24 cellular contexts compared by ENCODE assay signal in the genomic region with DNA sequence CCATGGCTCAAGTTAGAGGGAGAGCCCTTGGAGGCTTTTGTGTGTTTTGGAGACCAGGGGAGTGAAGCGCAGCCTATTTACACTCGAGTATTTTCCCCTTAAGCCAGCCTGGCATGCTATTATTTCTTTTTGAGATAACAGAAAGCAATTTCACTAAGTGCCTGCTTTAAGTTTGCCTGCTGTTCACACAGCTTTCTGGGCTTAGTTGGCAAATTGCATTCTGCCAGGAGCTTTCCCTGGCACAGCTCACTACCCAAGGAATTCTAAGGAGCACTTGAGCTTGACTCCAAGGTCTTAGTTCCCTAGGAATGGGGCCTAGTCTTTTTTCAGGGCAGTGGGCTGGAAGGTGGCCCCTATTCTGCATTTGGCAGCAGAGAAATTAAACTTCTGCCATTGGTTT. TPM values are rescaled to one million over a fixed set of nuclear protein-coding genes. Genes with fewer than 3 reads are reported as not detected.
A peak's percentile ranks its signal among the peaks of the same experiment; 100 is the strongest.
DNase-seq lines count a peak whose midpoint lies in the region; ATAC-seq, FAIRE-seq and TF ChIP-seq lines count a peak whose summit lies in the region.
"Had no signal": no experiment of that assay in that cellular context is flagged by ENCODE, and none has a peak within 500 bp of the region (broad histone marks: within the 10 kb centered on the region; RNA-seq: fewer than 3 reads in every experiment).

No MANE protein-coding gene starts in this region.

- no peaks in the 10 kb centered on the region for H4K20me1 ChIP-seq in HepG2 (ENCODE audit: insufficient read depth, low read length)

- TF ChIP-seq EP300 in HepG2 (IDR thresholded peaks at IDR 0.05; ENCODE audit: low read depth in 2 of 2, low read length in 2 of 2) (no peak), HepG2 (CRISPR knock-in tag; IDR thresholded peaks at IDR 0.05; ENCODE audit: borderline replicate concordance) (no peak)

- intact Hi-C loops in HepG2 (cut with micrococcal nuclease; ENCODE audit: unreplicated experiment) = loop anchor here (2.0 kb wide), 1 partner anchor 16 kb away; no protein-coding TSS in a partner anchor
- intact Hi-C loops in right lobe of liver (cut with DNase I) = loop anchor here in 1 of 2 donors (10.0 kb wide), 1 partner anchor 116 kb away; no protein-coding TSS in a partner anchor
- intact Hi-C loops in CD4-positive, alpha-beta memory T cell (cut with micrococcal nuclease) = no loop called here
- intact Hi-C loops in spleen (cut with DNase I; ENCODE audit: low total_unique reads) = no loop called here

- H3K4me1 Mint-ChIP-seq in brain (peaks cover 32% of the 10 kb centered on the region), nephron progenitor cell (peaks cover 19% of the 10 kb centered on the region)
- peaks cover 10 to 14% (median 12%) of the 10 kb centered on the region in 4 donors for H3K4me1 Mint-ChIP-seq in CD4-positive, alpha-beta memory T cell

- DNase-seq in HepG2 (ENCODE audit: low spot score) = no peak
- no peak for DNase-seq in right lobe of liver
- DNase-seq in nephron progenitor cell = no peak
- DNase-seq in CD4-positive, alpha-beta memory T cell = no peak
- DNase-seq in spleen = no peak
- DNase-seq in NCI-H2081 (lab: John Stamatoyannopoulos, UW) = no peak
- DNase-seq in DMS153 (lab: John Stamatoyannopoulos, UW) = no peak
- DNase-seq: activated CD4-positive, alpha-beta T cell treated with anti-CD3 and anti-CD28 coated beads, Interleukin-2, amount 10 ng/mL, durations not matched to agents 24 days and 14 days; activated naive CD4-positive, alpha-beta T cell treated with anti-CD3 and anti-CD28 coated beads, Interleukin-2, amount 50 U/mL, for 16 hours; BE2C; COR-L47; heart left ventricle; naive B cell; NCI-H1048; NCI-H1694 treated with DMSO at 0.1 percent for 48 hours; NCI-H345; NCI-H82; trophoblast cell had no signal

- H3K27me3 Mint-ChIP-seq in brain (no peaks in the 10 kb centered on the region), nephron progenitor cell (ENCODE audit: low read depth, poor library complexity) (peaks cover 4% of the 10 kb centered on the region)
- H3K27me3 Mint-ChIP-seq in CD4-positive, alpha-beta memory T cell = no peaks in the 10 kb centered on the region
- H3K27me3 Mint-ChIP-seq: activated CD4-positive, alpha-beta T cell treated with anti-CD3 and anti-CD28 coated beads, Interleukin-2, amount 10 ng/mL, durations not matched to agents 24 days and 14 days; naive B cell; stimulated activated naive CD8-positive, alpha-beta T cell treated with anti-CD3 and anti-CD28 coated beads, Interleukin-15, Interleukin-2, amounts not matched to agents 100 ng/mL and 50 ng/mL, for 24 hours had no signal

- POLR2A ChIA-PET in HepG2 (lab: Yijun Ruan, JAX) = interaction anchor here (1.3 to 5.0 kb wide), 3 partner anchors 12 to 49 kb away, joined by 4 to 36 read pairs (median 5); a partner anchor contains a TSS
- POLR2A ChIA-PET in CD4-positive, alpha-beta memory T cell (lab: Charles Lee; ENCODE audit: partially characterized antibody) = no interaction called here

- no peak overlapping the region for H3K9ac ChIP-seq in HepG2 (ENCODE audit: insufficient read depth, low read depth, low read length)

- H3K4me3 Mint-ChIP-seq in brain (peak overlapping the region in 2 of 5 experiments; percentile 20 to 41), nephron progenitor cell (no peak overlapping the region)
- no peak overlapping the region for H3K4me3 Mint-ChIP-seq in CD4-positive, alpha-beta memory T cell
- H3K4me3 Mint-ChIP-seq: activated CD4-positive, alpha-beta T cell treated with anti-CD3 and anti-CD28 coated beads, Interleukin-2, amount 10 ng/mL, durations not matched to agents 24 days and 14 days; activated T-helper 1 cell treated with anti-CD3 and anti-CD28 coated beads, Interleukin-12 subunit alpha, Interleukin-12 subunit beta, Interleukin-2, Interleukin-4 antibody, amounts not matched to agents 30 ng/mL and 10 ng/mL and 1 ng/mL, durations not matched to agents 14 hours and 24 hours and 36 hours; naive B cell; stimulated activated naive CD8-positive, alpha-beta T cell treated with anti-CD3 and anti-CD28 coated beads, Interleukin-15, Interleukin-2, amounts not matched to agents 100 ng/mL and 50 ng/mL, for 24 hours had no signal

- FAIRE-seq in HepG2 (lab: Jason Lieb, UNC) = no peak
- FAIRE-seq: A549 had no signal

- H2AFZ ChIP-seq in HepG2 (ENCODE audit: low read length) = no peak overlapping the region

- in situ Hi-C loops in HepG2 (cut with HindIII; ENCODE audit: extremely low pct_ligation_motif_present, low pct_unique_long_range_greater_than_20kb) = no loop called here

- peaks cover 0 to 3% of the 10 kb centered on the region in 2 experiments; a peak in 2 of 5 replicates for H3K36me3 ChIP-seq in HepG2 (replicated peaks in 1 of 2; ENCODE audit: control insufficient read depth in 1 of 2, insufficient read depth in 2 of 2, low read length in 2 of 2)
- H3K36me3 ChIP-seq in right lobe of liver = no peaks in the 10 kb centered on the region
- no peaks in the 10 kb centered on the region for H3K36me3 ChIP-seq in CD4-positive, alpha-beta memory T cell (ENCODE audit: insufficient read depth, low read length)
- H3K36me3 ChIP-seq in spleen = peaks cover 0 to 5% (median 0%) of the 10 kb centered on the region in 6 donors
- H3K36me3 ChIP-seq: BE2C, heart left ventricle had no signal

- BruUV-seq in HepG2 (replicated peaks; lab: Mats Ljungman, UMichigan) = no TSS peak

- H3K27me3 ChIP-seq in HepG2 (ENCODE audit: control insufficient read depth in 1 of 2, insufficient read depth in 2 of 2, low read length in 2 of 2) (no peaks in the 10 kb centered on the region), right lobe of liver (no peaks in the 10 kb centered on the region), spleen (replicated peaks in 1 of 7) (no peaks in the 10 kb centered on the region)
- H3K27me3 ChIP-seq in CD4-positive, alpha-beta memory T cell (ENCODE audit: insufficient read depth, low read length) = no peaks in the 10 kb centered on the region
- H3K27me3 ChIP-seq: BE2C, heart left ventricle had no signal

- H3K4me3 ChIP-seq in HepG2 (replicated peaks in 1 of 3; ENCODE audit: insufficient read depth in 1 of 3, low read depth in 2 of 3, low read length in 3 of 3) = no peak overlapping the region
- no peak overlapping the region for H3K4me3 ChIP-seq in right lobe of liver
- H3K4me3 ChIP-seq in CD4-positive, alpha-beta memory T cell (ENCODE audit: low read length in 2 of 2) = no peak overlapping the region
- H3K4me3 ChIP-seq in spleen = no peak overlapping the region
- H3K4me3 ChIP-seq: A549, heart left ventricle had no signal

- H3K36me3 Mint-ChIP-seq in brain (no peaks in the 10 kb centered on the region), nephron progenitor cell (ENCODE audit: low read depth) (peaks cover 13% of the 10 kb centered on the region)
- H3K36me3 Mint-ChIP-seq in CD4-positive, alpha-beta memory T cell = peaks cover 2 to 5% of the 10 kb centered on the region in 2 donors
- H3K36me3 Mint-ChIP-seq: naive B cell had no signal

- WGBS in HepG2 (ENCODE audit: low lambda C conversion rate) = 66% methylated on average over 2 of the region's 2 CpGs
- 72% methylated on average over 2 of the region's 2 CpGs for WGBS in right lobe of liver (ENCODE audit: insufficient coverage, low coverage, low lambda C conversion rate, missing lambda C conversion rate)
- 77 to 94% (median 89%) methylated on average over 2 of the region's 2 CpGs for WGBS in spleen, 5 donors

- H3K9me3 Mint-ChIP-seq in brain (no peaks in the 10 kb centered on the region), nephron progenitor cell (no peaks in the 10 kb centered on the region)
- H3K9me3 Mint-ChIP-seq in CD4-positive, alpha-beta memory T cell = no peaks in the 10 kb centered on the region
- H3K9me3 Mint-ChIP-seq: activated CD4-positive, alpha-beta T cell treated with anti-CD3 and anti-CD28 coated beads, Interleukin-2, amount 10 ng/mL, durations not matched to agents 24 days and 14 days; activated T-helper 1 cell treated with anti-CD3 and anti-CD28 coated beads, Interleukin-12 subunit alpha, Interleukin-12 subunit beta, Interleukin-2, Interleukin-4 antibody, amounts not matched to agents 30 ng/mL and 10 ng/mL and 1 ng/mL, durations not matched to agents 14 hours and 24 hours and 36 hours; naive B cell; stimulated activated naive CD8-positive, alpha-beta T cell treated with anti-CD3 and anti-CD28 coated beads, Interleukin-15, Interleukin-2, amounts not matched to agents 100 ng/mL and 50 ng/mL, for 24 hours had no signal

- H3K27ac Mint-ChIP-seq in brain = peak overlapping the region; percentile 69 to 94 (median 86)
- H3K27ac Mint-ChIP-seq in nephron progenitor cell = peak overlapping the region; percentile 84
- peak overlapping the region in 1 of 7 donors; percentile 3 for H3K27ac Mint-ChIP-seq in CD4-positive, alpha-beta memory T cell
- H3K27ac Mint-ChIP-seq: activated T-helper 1 cell treated with anti-CD3 and anti-CD28 coated beads, Interleukin-12 subunit alpha, Interleukin-12 subunit beta, Interleukin-2, Interleukin-4 antibody, amounts not matched to agents 30 ng/mL and 10 ng/mL and 1 ng/mL, durations not matched to agents 14 hours and 24 hours and 36 hours had no signal

- H3K27ac ChIP-seq in HepG2 (ENCODE audit: extremely low read length, insufficient read depth, low read length) (no peak overlapping the region), right lobe of liver (no peak overlapping the region), spleen (no peak overlapping the region)
- H3K27ac ChIP-seq in CD4-positive, alpha-beta memory T cell (ENCODE audit: low read depth, low read length) = no peak overlapping the region
- H3K27ac ChIP-seq: A549, epithelial cell of prostate, heart left ventricle, VCaP had no signal

- TF ChIP-seq CTCF in HepG2 (CRISPR knock-in tag; IDR thresholded peaks at IDR 0.05) (no peak), right lobe of liver (IDR thresholded peaks at IDR 0.05) (no peak), brain (conservative IDR thresholded peaks at IDR 0.05) (no peak), nephron progenitor cell (IDR thresholded peaks at IDR 0.05) (no peak), spleen (IDR thresholded peaks at IDR 0.05 in 8 of 11, conservative IDR thresholded peaks at IDR 0.05 in 3 of 11) (no peak)

- no peaks in the 10 kb centered on the region for H3K9me3 ChIP-seq in HepG2 (ENCODE audit: low read length)
- H3K9me3 ChIP-seq in right lobe of liver = no peaks in the 10 kb centered on the region
- no peaks in the 10 kb centered on the region for H3K9me3 ChIP-seq in CD4-positive, alpha-beta memory T cell (ENCODE audit: control insufficient read depth in 1 of 2, low read length in 2 of 2)
- no peaks in the 10 kb centered on the region for H3K9me3 ChIP-seq in spleen
- H3K9me3 ChIP-seq: A549, BE2C, heart left ventricle had no signal

- H3K4me1 ChIP-seq in HepG2 (ENCODE audit: insufficient read depth, low read length) (peaks cover 45% of the 10 kb centered on the region), right lobe of liver (peaks cover 0 to 4% (median 2%) of the 10 kb centered on the region in 4 donors), spleen (peaks cover 0 to 20% (median 13%) of the 10 kb centered on the region in 6 donors)
- H3K4me1 ChIP-seq in CD4-positive, alpha-beta memory T cell (ENCODE audit: insufficient read depth, low read length) = peaks cover 10% of the 10 kb centered on the region

- H3K79me2 ChIP-seq in HepG2 (ENCODE audit: insufficient read depth, low read length) = no peaks in the 10 kb centered on the region

- CTCF ChIA-PET in HepG2 (lab: Yijun Ruan, JAX; ENCODE audit: low intra/inter-chr PET ratio, low total read pairs) = no interaction called here
- CTCF ChIA-PET in CD4-positive, alpha-beta memory T cell (lab: Charles Lee; ENCODE audit: partially characterized antibody) = no interaction called here

- no peak for TF ChIP-seq RAD21 in HepG2 (CRISPR knock-in tag; IDR thresholded peaks at IDR 0.05)

- no peak for ATAC-seq in HepG2
- ATAC-seq in right lobe of liver = no peak
- ATAC-seq: A549, heart left ventricle had no signal

- TF ChIP-seq POLR2A in HepG2 (IDR thresholded peaks at IDR 0.05; ENCODE audit: insufficient read depth in 1 of 2, low read depth in 2 of 2, low read length in 2 of 2) (no peak), right lobe of liver (IDR thresholded peaks at IDR 0.05) (no peak), spleen (IDR thresholded peaks at IDR 0.05) (no peak)

- H3K4me2 ChIP-seq in HepG2 (ENCODE audit: low read depth, low read length) = peak overlapping the region; percentile 9
- H3K4me2 ChIP-seq: A549 had no signal

RNA-seq across cellular contexts. Expression of a gene that starts 19.0 kb away (rescaled TPM):
- 47.3 and 62.1 TPM in 2 replicates for total RNA-seq in HepG2 (2016; rRNA removed; fragmentation: Illumina TruSeq; extraction: Trizol)
- total RNA-seq in HepG2 (2016; cell fraction: cytosol; rRNA removed; fragmentation: Illumina TruSeq; extraction: Trizol; ENCODE audit: low read depth) = 105 and 126 TPM in 2 replicates
- 44.0 and 55.9 TPM in 2 replicates for total RNA-seq in HepG2 (2016; cell fraction: insoluble cytoplasmic fraction; rRNA removed; fragmentation: Illumina TruSeq; extraction: Trizol)
- 30.9 and 35.4 TPM in 2 replicates for total RNA-seq in HepG2 (2016; cell fraction: membrane; rRNA removed; fragmentation: Illumina TruSeq; extraction: Trizol)
- 122 and 129 TPM in 2 replicates for total RNA-seq in HepG2 (2016; cell fraction: nucleus; rRNA removed; fragmentation: Illumina TruSeq; extraction: Trizol)
- polyA plus RNA-seq in HepG2 (2011; rRNA removed) = 74.8 and 87.6 TPM in 2 replicates
- 40.1 and 42.6 TPM in 2 replicates for polyA plus RNA-seq in HepG2 (2011; cell fraction: cytosol; rRNA removed)
- polyA plus RNA-seq in HepG2 (2011; cell fraction: nucleus; rRNA removed) = 375 and 376 TPM in 2 replicates
- polyA plus RNA-seq in HepG2 (2012) = 81.3 and 96.1 TPM in 2 replicates
- 26.1 and 28.4 TPM in 2 replicates for polyA plus RNA-seq in HepG2 (2016; cell fraction: cytosol; fragmentation: Illumina TruSeq; extraction: Trizol; ENCODE audit: low read depth)
- polyA plus RNA-seq in HepG2 (2016; cell fraction: insoluble cytoplasmic fraction; fragmentation: Illumina TruSeq; extraction: Trizol; ENCODE audit: low read depth) = 37.0 and 39.4 TPM in 2 replicates
- polyA plus RNA-seq in HepG2 (2016; cell fraction: membrane; fragmentation: Illumina TruSeq; extraction: Trizol; ENCODE audit: low read depth) = 24.4 and 25.2 TPM in 2 replicates
- polyA plus RNA-seq in HepG2 (2016; cell fraction: nucleus; fragmentation: Illumina TruSeq; extraction: Trizol; ENCODE audit: insufficient read depth, low read depth) = 241 and 272 TPM in 2 replicates
- 94.1 and 144 TPM in 2 replicates for polyA minus RNA-seq in HepG2 (2011; rRNA and poly(A)+ RNA removed; ENCODE audit: low replicate concordance)
- polyA minus RNA-seq in HepG2 (2011; cell fraction: cytosol; rRNA and poly(A)+ RNA removed) = 66.7 and 75.3 TPM in 2 replicates
- 263 and 294 TPM in 2 replicates for polyA minus RNA-seq in HepG2 (2011; cell fraction: nucleus; rRNA and poly(A)+ RNA removed)
- 10 to 100 TPM; 18.9 to 41.8 (median 26.0) TPM for total RNA-seq in right lobe of liver
- 31.8 TPM for polyA plus RNA-seq in brain (ENCODE audit: insufficient read depth, low read depth, low replicate concordance)
- total RNA-seq in CD4-positive, alpha-beta memory T cell = 100 to 1,000 TPM; 126 to 127 TPM
- 10 to 100 TPM in 1 of 2 donors, 1 to 10 TPM in 1; 8.8 to 20.1 TPM for polyA plus RNA-seq in CD4-positive, alpha-beta memory T cell
- 100 to 1,000 TPM in 4 of 7 donors, 10 to 100 TPM in 3; 88.2 to 149 (median 101) TPM for total RNA-seq in spleen
- 10 to 100 TPM; 14.1 to 33.6 (median 29.4) TPM for polyA plus RNA-seq in spleen
